15 cellular contexts compared by ENCODE assay signal in genomic region chr5:122501087-122501435, GRCh38.
DNase-seq lines count a peak whose midpoint lies in the region; ATAC-seq and TF ChIP-seq lines count a peak whose summit lies in the region.
"Had no signal": no experiment of that assay in that cellular context is flagged by ENCODE, and none has a peak within 500 bp of the region (broad histone marks: within the 10 kb centered on the region; RNA-seq: fewer than 3 reads in every experiment).

No MANE protein-coding gene starts in this region.

- ATAC-seq in omental fat pad (ENCODE audit: low FRiP score) (peak; percentile 87), GM21786 (IDR thresholded peaks at IDR 0.05; ENCODE audit: unreplicated experiment) (no peak)

- peak; percentile 17 for DNase-seq in fibroblast of villous mesenchyme (ENCODE audit: low read depth)
- no peak for DNase-seq in omental fat pad (ENCODE audit: low spot score)
- DNase-seq in NCI-H345 (lab: John Stamatoyannopoulos, UW): no peak
- no peak for DNase-seq in AG20443 (ENCODE audit: low spot score)
- no peak for DNase-seq in effector CD8-positive, alpha-beta T cell (lab: John Stamatoyannopoulos, UW)
- DNase-seq: activated CD8-positive, alpha-beta memory T cell treated with anti-CD3 and anti-CD28 coated beads for 24 hours; activated gamma-delta T cell treated with Interleukin-2 at 50 U/mL for 16 hours; central memory CD4-positive, alpha-beta T cell; NCI-H2029 treated with DMSO at 0.1 percent for 48 hours; NCI-H774; stimulated activated CD4-positive, alpha-beta T cell treated with anti-CD3 and anti-CD28 coated beads, Interleukin-12 subunit alpha, Interleukin-12 subunit beta, amount 100 ng/mL, for 4 hours had no signal

- TF ChIP-seq CTCF in C4-2B (conservative IDR thresholded peaks at IDR 0.05): peak; percentile 60
- TF ChIP-seq CTCF in VCaP (conservative IDR thresholded peaks at IDR 0.05): peak; percentile 37
- TF ChIP-seq CTCF in fibroblast of villous mesenchyme (IDR thresholded peaks at IDR 0.05; ENCODE audit: insufficient read depth, low read depth, low read length): no peak
- TF ChIP-seq CTCF in omental fat pad (IDR thresholded peaks at IDR 0.05): no peak

- no peak overlapping the region for H3K27ac ChIP-seq in C4-2B
- H3K27ac ChIP-seq in VCaP: no peak overlapping the region
- H3K27ac ChIP-seq: neutrophil had no signal

- no peak overlapping the region for H3K4me3 ChIP-seq in fibroblast of villous mesenchyme (ENCODE audit: low read depth, low read length)

Comparison
In these comparisons a context has a peak if more than half of its experiments do, and no peak if none do; other contexts are left out.
1. CTCF ChIP-seq: peak in C4-2B (single experiment) and VCaP (single experiment); none in fibroblast of villous mesenchyme (single experiment) and omental fat pad (0 of 3).